Comparison of ENCODE assay signal across 8 cellular contexts in genomic region chr16:50244504-50245416, GRCh38. TPM values are rescaled to one million over a fixed set of nuclear protein-coding genes. Genes with fewer than 3 reads are reported as not detected.
DNase-seq lines count a peak whose midpoint lies in the region; ATAC-seq and TF ChIP-seq lines count a peak whose summit lies in the region.

No MANE protein-coding gene starts in this region.

- 35% methylated on average over 11 of the region's 33 CpGs; no CpG with 5 or more reads in 1 of the 2 experiments for WGBS in IMR-90 (ENCODE audit: extremely low coverage in 2 of 2, insufficient read length in 1 of 2), 2 experiments

- H2BK120ac ChIP-seq in IMR-90 (ENCODE audit: low read depth, low read length) = peak overlapping the region; percentile 11; the same call in 1 of the 2 replicates

- in situ Hi-C loops in IMR-90 (cut with MboI; ENCODE audit: low sequenced_read_pairs) = no loop called here
- in situ Hi-C loops in brain microvascular endothelial cell (cut with HindIII; ENCODE audit: low pct_ligation_motif_present, low sequenced_read_pairs) = no loop called here

- ATAC-seq in IMR-90 (ENCODE audit: low read depth) = no peak

- intact Hi-C loops in IMR-90 (cut with micrococcal nuclease) = no loop called here

- TF ChIP-seq CTCF in IMR-90 (conservative IDR thresholded peaks at IDR 0.05; ENCODE audit: low read depth, low read length) = no peak
- TF ChIP-seq CTCF in brain microvascular endothelial cell (IDR thresholded peaks at IDR 0.05; ENCODE audit: low read depth, low read length, missing control alignments) = no peak

- no TSS peak for BruUV-seq in IMR-90 (replicated peaks; lab: Mats Ljungman, UMichigan)

- H3K23ac ChIP-seq in IMR-90 (ENCODE audit: low read depth, low read length) = no peak overlapping the region

- H3K4me2 ChIP-seq in BLaER1 treated with 17β-estradiol and CSF1 and Interleukin-3, amounts not matched to agents 10 nM and 100 nM = peak overlapping the region; percentile 80 to 93 (median 87)
- no peak overlapping the region for H3K4me2 ChIP-seq in IMR-90 (ENCODE audit: low read depth, low read length)

- peak overlapping the region in 2 of 11 experiments; percentile 43 to 49; a peak in 3 of 22 replicates for H3K27ac ChIP-seq in BLaER1 treated with 17β-estradiol and CSF1 and Interleukin-3, amounts not matched to agents 10 nM and 100 nM
- no peak overlapping the region for H3K27ac ChIP-seq in IMR-90 (ENCODE audit: insufficient read depth, low read length)
- H3K27ac ChIP-seq in brain microvascular endothelial cell = no peak overlapping the region
- no peak overlapping the region for H3K27ac ChIP-seq in muscle layer of colon (ENCODE audit: low read depth, low read length)

- no peak overlapping the region for H4K91ac ChIP-seq in IMR-90 (ENCODE audit: insufficient read depth, low read depth, low read length)

- no peak for TF ChIP-seq POLR2A in IMR-90 (IDR thresholded peaks at IDR 0.05; ENCODE audit: low read depth, low read length)

- CTCF ChIA-PET in IMR-90 (lab: Yijun Ruan, JAX) = interaction anchor here (1.1 kb wide), 1 partner anchor 34 kb away, joined by 3 read pairs; no protein-coding TSS in a partner anchor

- 0 out of 2 replicates have a peak overlapping the region, but pooled peaks have one; percentile 40 for H3K4ac ChIP-seq in IMR-90 (ENCODE audit: low read depth, low read length)

- POLR2A ChIA-PET in IMR-90 (lab: Charles Lee; ENCODE audit: unreplicated experiment) = no interaction called here

- H2BK15ac ChIP-seq in IMR-90 (ENCODE audit: low read depth, low read length) = 0 out of 3 replicates have a peak overlapping the region, but pooled peaks have one; percentile 21

- peak overlapping the region in 3 of 10 experiments; percentile 59 to 86 (median 68); a peak in 5 of 20 replicates for H3K4me3 ChIP-seq in BLaER1 treated with 17β-estradiol and CSF1 and Interleukin-3, amounts not matched to agents 10 nM and 100 nM
- H3K4me3 ChIP-seq in IMR-90 (ENCODE audit: insufficient read depth, low read depth, low read length) (no peak overlapping the region), brain microvascular endothelial cell (ENCODE audit: low read depth, low read length) (peak overlapping the region; percentile 51), muscle layer of colon (ENCODE audit: low read depth in 1 of 2, low read length in 2 of 2) (peak overlapping the region; percentile 38 to 60)

- no peak overlapping the region for H2BK20ac ChIP-seq in IMR-90 (ENCODE audit: low read depth, low read length)

- peak overlapping the region; percentile 87 for H2AFZ ChIP-seq in IMR-90 (replicated peaks; ENCODE audit: low read length, poor library complexity)

- DNase-seq in IMR-90 = no peak
- no peak for DNase-seq in brain microvascular endothelial cell
- no peak for DNase-seq in stimulated activated CD4-positive, alpha-beta T cell treated with anti-CD3 and anti-CD28 coated beads, Interleukin-4, amount 100 ng/mL, for 24 hours
- DNase-seq in A172 (ENCODE audit: low spot score) = no peak
- no peak for DNase-seq in activated CD4-positive, alpha-beta T cell treated with anti-CD3 and anti-CD28 coated beads for 1 hour
- no peak for DNase-seq in occipital lobe (lab: John Stamatoyannopoulos, UW)

- H3K4me1 ChIP-seq in BLaER1 treated with 17β-estradiol and CSF1 and Interleukin-3, amounts not matched to agents 10 nM and 100 nM = peaks cover 15 to 62% (median 29%) of the 10 kb centered on the region in 10 experiments
- H3K4me1 ChIP-seq in IMR-90 (ENCODE audit: control insufficient read depth, insufficient read depth, low read length) = peaks cover 8% of the 10 kb centered on the region
- peaks cover 9% of the 10 kb centered on the region for H3K4me1 ChIP-seq in muscle layer of colon (ENCODE audit: insufficient read depth, low read length)

- H3K27me3 ChIP-seq in BLaER1 treated with 17β-estradiol and CSF1 and Interleukin-3, amounts not matched to agents 10 nM and 100 nM = no peaks in the 10 kb centered on the region; a peak in 3 of 22 replicates
- peaks cover 25% of the 10 kb centered on the region for H3K27me3 ChIP-seq in IMR-90 (ENCODE audit: control insufficient read depth, insufficient read depth, low read length)
- no peaks in the 10 kb centered on the region for H3K27me3 ChIP-seq in brain microvascular endothelial cell (replicated peaks)
- H3K27me3 ChIP-seq in muscle layer of colon (ENCODE audit: control insufficient read depth in 1 of 2, insufficient read depth in 2 of 2, low read length in 2 of 2) = peaks cover 0 to 9% of the 10 kb centered on the region in 2 donors

- H3K9ac ChIP-seq in BLaER1 treated with 17β-estradiol and CSF1 and Interleukin-3, amounts not matched to agents 10 nM and 100 nM = peak overlapping the region in 1 of 11 experiments; percentile 67; a peak in 2 of 22 replicates
- H3K9ac ChIP-seq in IMR-90 (ENCODE audit: low read depth, low read length) (no peak overlapping the region), muscle layer of colon (ENCODE audit: low read length) (no peak overlapping the region)

- peaks cover 0 to 5% (median 0%) of the 10 kb centered on the region in 11 experiments; a peak in 1 of 22 replicates for H3K36me3 ChIP-seq in BLaER1 treated with 17β-estradiol and CSF1 and Interleukin-3, amounts not matched to agents 10 nM and 100 nM
- H3K36me3 ChIP-seq in IMR-90 (ENCODE audit: control insufficient read depth, insufficient read depth, low read length) = no peaks in the 10 kb centered on the region
- H3K36me3 ChIP-seq in brain microvascular endothelial cell (replicated peaks) = no peaks in the 10 kb centered on the region
- no peaks in the 10 kb centered on the region for H3K36me3 ChIP-seq in muscle layer of colon (ENCODE audit: insufficient read depth, low read length)

- H3K14ac ChIP-seq in IMR-90 (replicated peaks; ENCODE audit: low read depth, low read length) = no peak overlapping the region

- H2BK5ac ChIP-seq in IMR-90 (ENCODE audit: low read depth, low read length, poor library complexity, severe bottlenecking) = no peak overlapping the region

- H3K56ac ChIP-seq in IMR-90 (ENCODE audit: extremely low read depth, insufficient read depth, low read length) = no peak overlapping the region

- H3K18ac ChIP-seq in IMR-90 (ENCODE audit: low read depth, low read length) = no peak overlapping the region

- no peaks in the 10 kb centered on the region for H3K9me3 ChIP-seq in BLaER1 treated with 17β-estradiol and CSF1 and Interleukin-3, amounts not matched to agents 10 nM and 100 nM (replicated peaks in 1 of 11)
- H3K9me3 ChIP-seq in IMR-90 (ENCODE audit: control insufficient read depth, insufficient read depth, low read length) (no peaks in the 10 kb centered on the region), muscle layer of colon (ENCODE audit: low read length) (no peaks in the 10 kb centered on the region)

- H3K9me1 ChIP-seq in IMR-90 (ENCODE audit: insufficient read depth, low read length) = no peaks in the 10 kb centered on the region

- no peak overlapping the region for H4K5ac ChIP-seq in IMR-90 (ENCODE audit: low read depth, low read length)

- peak overlapping the region; percentile 84 for H2AK9ac ChIP-seq in IMR-90 (replicated peaks; ENCODE audit: low read depth, low read length, poor library complexity)

- no peak for TF ChIP-seq RAD21 in IMR-90 (IDR thresholded peaks at IDR 0.05; ENCODE audit: low read length)

- peaks cover 0 to 15% (median 0%) of the 10 kb centered on the region in 11 experiments; a peak in 5 of 22 replicates for H4K20me1 ChIP-seq in BLaER1 treated with 17β-estradiol and CSF1 and Interleukin-3, amounts not matched to agents 10 nM and 100 nM
- H4K20me1 ChIP-seq in IMR-90 (ENCODE audit: insufficient read depth, low read length) = no peaks in the 10 kb centered on the region

- no peaks in the 10 kb centered on the region for H3K79me1 ChIP-seq in IMR-90 (ENCODE audit: low read depth in 1 of 2, low read length in 2 of 2)

- H2AK5ac ChIP-seq in IMR-90 (ENCODE audit: low read depth, low read length) = peak overlapping the region; percentile 56

- peak overlapping the region in 1 of 2 experiments; percentile 35; a peak in 1 of 4 replicates for H4K8ac ChIP-seq in IMR-90 (ENCODE audit: low read depth in 2 of 2, low read length in 2 of 2)

- dilution Hi-C loops in IMR-90 (cut with HindIII; ENCODE audit: low sequenced_read_pairs, unreplicated experiment) = no loop called here

TF ChIP-seq in IMR-90, 13 proteins besides CTCF, POLR2A, EP300 and RAD21 (continues in another document):
- TF ChIP-seq NFE2L2 (IDR thresholded peaks at IDR 0.05; ENCODE audit: low read depth, low read length) (no peak), BHLHE40 (IDR thresholded peaks at IDR 0.05; ENCODE audit: low read depth, low read length) (no peak), RCOR1 (IDR thresholded peaks at IDR 0.05; ENCODE audit: insufficient replicate concordance, low read length) (no peak), CEBPB (IDR thresholded peaks at IDR 0.05; ENCODE audit: low read depth, low read length) (no peak), SMC3 (IDR thresholded peaks at IDR 0.05; ENCODE audit: low read depth, low read length) (no peak), RFX5 (IDR thresholded peaks at IDR 0.05; ENCODE audit: low read depth, low read length) (no peak), ELK1 (IDR thresholded peaks at IDR 0.05; ENCODE audit: borderline replicate concordance, low read depth, low read length) (no peak), USF2 (IDR thresholded peaks at IDR 0.05; ENCODE audit: low read depth, low read length) (no peak), CHD1 (IDR thresholded peaks at IDR 0.05; ENCODE audit: low read depth, low read length) (no peak), MAFK (IDR thresholded peaks at IDR 0.05; ENCODE audit: low read depth, low read length) (no peak)

RNA-seq across cellular contexts. Expression of gene ADCY7, which starts 21.6 kb away (rescaled TPM):
- 12.2 and 15.2 TPM in 2 replicates for total RNA-seq in IMR-90 (2012; rRNA removed)
- polyA plus RNA-seq in IMR-90 (2012; rRNA removed) = 16.6 and 17.1 TPM in 2 replicates
- 8.3 and 16.7 TPM in 2 replicates for polyA plus RNA-seq in IMR-90 (2012; cell fraction: cytosol; rRNA removed)
- polyA plus RNA-seq in IMR-90 (2012; cell fraction: nucleus; rRNA removed; ENCODE audit: low replicate concordance) = 29.6 and 55.4 TPM in 2 replicates
- 13.8 and 17.7 TPM in 2 replicates for total RNA-seq in A172 (2014; rRNA removed; shearing (Covaris generic))
- total RNA-seq in occipital lobe = 8.7 TPM
